In the genomic region with DNA sequence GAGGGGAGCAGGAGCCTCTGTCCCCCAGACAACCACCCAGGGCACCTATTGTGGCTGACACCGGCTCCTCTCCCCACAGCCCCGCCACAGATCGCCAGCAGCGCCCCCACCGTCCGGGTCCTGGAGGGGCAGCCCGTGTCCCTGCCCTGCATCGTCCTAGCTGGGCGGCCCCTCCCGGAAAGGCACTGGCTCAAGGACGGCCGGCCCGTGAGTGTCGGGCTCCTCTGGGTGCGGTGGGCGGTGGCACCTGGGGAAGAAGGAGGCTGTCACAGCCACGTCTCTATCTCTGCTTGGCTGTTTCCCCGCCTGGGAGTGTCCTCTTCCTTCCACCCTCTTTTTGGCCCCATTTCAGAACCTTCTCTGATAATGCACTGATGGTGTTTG, we compare ENCODE assay signal across 13 cellular contexts. TPM values are rescaled to one million over a fixed set of nuclear protein-coding genes. Genes with fewer than 3 reads are reported as not detected.
DNase-seq lines count a peak whose midpoint lies in the region; ATAC-seq and TF ChIP-seq lines count a peak whose summit lies in the region.
"Had no signal": no experiment of that assay in that cellular context is flagged by ENCODE, and none has a peak within 500 bp of the region (broad histone marks: within the 10 kb centered on the region; RNA-seq: fewer than 3 reads in every experiment).

No MANE protein-coding gene starts in this region.

- 27% methylated on average over 18 of the region's 18 CpGs for WGBS in right cardiac atrium

- no peaks in the 10 kb centered on the region for H3K27me3 ChIP-seq in right cardiac atrium (ENCODE audit: control insufficient read depth, insufficient read depth)

- H3K4me1 ChIP-seq in right cardiac atrium (ENCODE audit: control insufficient read depth, insufficient read depth, low read length): no peaks in the 10 kb centered on the region

- H3K27me3 Mint-ChIP-seq in WTC11 (ENCODE audit: low read depth): no peaks in the 10 kb centered on the region; the same call in 1 of the 2 replicates
- H3K27me3 Mint-ChIP-seq in stimulated activated memory B cell treated with anti-CD40 and anti-IgM and Interleukin-4, amounts not matched to agents 10 μg/mL and 1 μg/mL and 100 μg/mL, for 72 hours: peaks cover 84% of the 10 kb centered on the region

- no peak overlapping the region for H3K27ac ChIP-seq in right cardiac atrium (ENCODE audit: low read length)

- intact Hi-C loops in right cardiac atrium (cut with DNase I): loop anchor here in 1 of 4 donors (5.0 kb wide), 1 partner anchor 48 kb away; no protein-coding TSS in a partner anchor
- intact Hi-C loops in posterior vena cava (cut with DNase I): no loop called here

- no peaks in the 10 kb centered on the region; the same call in 1 of the 2 replicates for H3K36me3 Mint-ChIP-seq in WTC11
- no peaks in the 10 kb centered on the region for H3K36me3 Mint-ChIP-seq in stimulated activated memory B cell treated with anti-CD40 and anti-IgM and Interleukin-4, amounts not matched to agents 10 μg/mL and 1 μg/mL and 100 μg/mL, for 72 hours
- H3K36me3 Mint-ChIP-seq: naive thymus-derived CD8-positive, alpha-beta T cell had no signal

- peak; percentile 87 for ATAC-seq in WTC11
- ATAC-seq in right cardiac atrium: peak; percentile 74 to 87
- peak; percentile 14 for ATAC-seq in stimulated activated memory B cell treated with anti-CD40 and anti-IgM and Interleukin-4, amounts not matched to agents 10 μg/mL and 1 μg/mL and 100 μg/mL, for 72 hours
- ATAC-seq in GM19455 (IDR thresholded peaks at IDR 0.05; ENCODE audit: unreplicated experiment): no peak
- ATAC-seq: naive thymus-derived CD8-positive, alpha-beta T cell had no signal

- H3K9me3 Mint-ChIP-seq in WTC11: no peaks in the 10 kb centered on the region
- no peaks in the 10 kb centered on the region for H3K9me3 Mint-ChIP-seq in stimulated activated memory B cell treated with anti-CD40 and anti-IgM and Interleukin-4, amounts not matched to agents 10 μg/mL and 1 μg/mL and 100 μg/mL, for 72 hours

- CTCF ChIA-PET in WTC11 (lab: Charles Lee): interaction anchor here (1.0 to 2.3 kb wide), 6 partner anchors 15 to 78 kb away, joined by 3 to 7 read pairs (median 4); no protein-coding TSS in a partner anchor

- no peak overlapping the region for H3K4me3 Mint-ChIP-seq in WTC11
- no peak overlapping the region for H3K4me3 Mint-ChIP-seq in stimulated activated memory B cell treated with anti-CD40 and anti-IgM and Interleukin-4, amounts not matched to agents 10 μg/mL and 1 μg/mL and 100 μg/mL, for 72 hours
- H3K4me3 Mint-ChIP-seq: naive thymus-derived CD8-positive, alpha-beta T cell had no signal

- no peak overlapping the region for H3K27ac Mint-ChIP-seq in WTC11
- H3K27ac Mint-ChIP-seq in stimulated activated memory B cell treated with anti-CD40 and anti-IgM and Interleukin-4, amounts not matched to agents 10 μg/mL and 1 μg/mL and 100 μg/mL, for 72 hours: no peak overlapping the region
- H3K27ac Mint-ChIP-seq: naive thymus-derived CD8-positive, alpha-beta T cell had no signal

- no peak for TF ChIP-seq CTCF in WTC11 (IDR thresholded peaks at IDR 0.05)

- POLR2A ChIA-PET in WTC11 (lab: Charles Lee): no interaction called here

- H3K4me3 ChIP-seq in right cardiac atrium (ENCODE audit: low read length): no peak overlapping the region

- no peaks in the 10 kb centered on the region for H3K9me3 ChIP-seq in right cardiac atrium (ENCODE audit: control insufficient read depth, low read length)

- H3K4me1 Mint-ChIP-seq in WTC11: peaks cover 12% of the 10 kb centered on the region
- peaks cover 5% of the 10 kb centered on the region for H3K4me1 Mint-ChIP-seq in stimulated activated memory B cell treated with anti-CD40 and anti-IgM and Interleukin-4, amounts not matched to agents 10 μg/mL and 1 μg/mL and 100 μg/mL, for 72 hours

- DNase-seq in HT-29 (ENCODE audit: low spot score) (peak; percentile 11), WTC11 (ENCODE audit: low spot score) (peak; percentile 77), right cardiac atrium (peak; percentile 61 to 84 (median 76)), posterior vena cava (ENCODE audit: low spot score) (no peak)
- no peak for DNase-seq in effector CD8-positive, alpha-beta T cell (lab: John Stamatoyannopoulos, UW)
- DNase-seq: DMS53; naive thymus-derived CD8-positive, alpha-beta T cell; NCI-H1105; stimulated activated CD8-positive, alpha-beta memory T cell treated with anti-CD3 and anti-CD28 coated beads, Interleukin-4, amount 100 ng/mL, for 48 hours; T-helper 2 cell had no signal

TF ChIP-seq in WTC11, 78 proteins besides CTCF, POLR2A, EP300 and RAD21:
- TF ChIP-seq ZNF423 (CRISPR knock-in tag; IDR thresholded peaks at IDR 0.05) (no peak), FOXJ3 (CRISPR knock-in tag; IDR thresholded peaks at IDR 0.05; ENCODE audit: borderline replicate concordance) (no peak), FOXP1 (CRISPR knock-in tag; IDR thresholded peaks at IDR 0.05; ENCODE audit: borderline replicate concordance) (no peak)
- TF ChIP-seq, protein P1, sequence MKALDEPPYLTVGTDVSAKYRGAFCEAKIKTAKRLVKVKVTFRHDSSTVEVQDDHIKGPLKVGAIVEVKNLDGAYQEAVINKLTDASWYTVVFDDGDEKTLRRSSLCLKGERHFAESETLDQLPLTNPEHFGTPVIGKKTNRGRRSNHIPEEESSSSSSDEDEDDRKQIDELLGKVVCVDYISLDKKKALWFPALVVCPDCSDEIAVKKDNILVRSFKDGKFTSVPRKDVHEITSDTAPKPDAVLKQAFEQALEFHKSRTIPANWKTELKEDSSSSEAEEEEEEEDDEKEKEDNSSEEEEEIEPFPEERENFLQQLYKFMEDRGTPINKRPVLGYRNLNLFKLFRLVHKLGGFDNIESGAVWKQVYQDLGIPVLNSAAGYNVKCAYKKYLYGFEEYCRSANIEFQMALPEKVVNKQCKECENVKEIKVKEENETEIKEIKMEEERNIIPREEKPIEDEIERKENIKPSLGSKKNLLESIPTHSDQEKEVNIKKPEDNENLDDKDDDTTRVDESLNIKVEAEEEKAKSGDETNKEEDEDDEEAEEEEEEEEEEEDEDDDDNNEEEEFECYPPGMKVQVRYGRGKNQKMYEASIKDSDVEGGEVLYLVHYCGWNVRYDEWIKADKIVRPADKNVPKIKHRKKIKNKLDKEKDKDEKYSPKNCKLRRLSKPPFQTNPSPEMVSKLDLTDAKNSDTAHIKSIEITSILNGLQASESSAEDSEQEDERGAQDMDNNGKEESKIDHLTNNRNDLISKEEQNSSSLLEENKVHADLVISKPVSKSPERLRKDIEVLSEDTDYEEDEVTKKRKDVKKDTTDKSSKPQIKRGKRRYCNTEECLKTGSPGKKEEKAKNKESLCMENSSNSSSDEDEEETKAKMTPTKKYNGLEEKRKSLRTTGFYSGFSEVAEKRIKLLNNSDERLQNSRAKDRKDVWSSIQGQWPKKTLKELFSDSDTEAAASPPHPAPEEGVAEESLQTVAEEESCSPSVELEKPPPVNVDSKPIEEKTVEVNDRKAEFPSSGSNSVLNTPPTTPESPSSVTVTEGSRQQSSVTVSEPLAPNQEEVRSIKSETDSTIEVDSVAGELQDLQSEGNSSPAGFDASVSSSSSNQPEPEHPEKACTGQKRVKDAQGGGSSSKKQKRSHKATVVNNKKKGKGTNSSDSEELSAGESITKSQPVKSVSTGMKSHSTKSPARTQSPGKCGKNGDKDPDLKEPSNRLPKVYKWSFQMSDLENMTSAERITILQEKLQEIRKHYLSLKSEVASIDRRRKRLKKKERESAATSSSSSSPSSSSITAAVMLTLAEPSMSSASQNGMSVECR (CRISPR knock-in tag; IDR thresholded peaks at IDR 0.05; ENCODE audit: borderline replicate concordance): no peak
- TF ChIP-seq, protein P2, sequence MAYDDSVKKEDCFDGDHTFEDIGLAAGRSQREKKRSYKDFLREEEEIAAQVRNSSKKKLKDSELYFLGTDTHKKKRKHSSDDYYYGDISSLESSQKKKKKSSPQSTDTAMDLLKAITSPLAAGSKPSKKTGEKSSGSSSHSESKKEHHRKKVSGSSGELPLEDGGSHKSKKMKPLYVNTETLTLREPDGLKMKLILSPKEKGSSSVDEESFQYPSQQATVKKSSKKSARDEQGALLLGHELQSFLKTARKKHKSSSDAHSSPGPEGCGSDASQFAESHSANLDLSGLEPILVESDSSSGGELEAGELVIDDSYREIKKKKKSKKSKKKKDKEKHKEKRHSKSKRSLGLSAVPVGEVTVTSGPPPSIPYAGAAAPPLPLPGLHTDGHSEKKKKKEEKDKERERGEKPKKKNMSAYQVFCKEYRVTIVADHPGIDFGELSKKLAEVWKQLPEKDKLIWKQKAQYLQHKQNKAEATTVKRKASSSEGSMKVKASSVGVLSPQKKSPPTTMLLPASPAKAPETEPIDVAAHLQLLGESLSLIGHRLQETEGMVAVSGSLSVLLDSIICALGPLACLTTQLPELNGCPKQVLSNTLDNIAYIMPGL (CRISPR knock-in tag; IDR thresholded peaks at IDR 0.05): 0 out of 2 replicates have a peak, but pooled peaks have one; percentile 43

RNA-seq across cellular contexts. Expression of a gene that starts 55.1 kb away (rescaled TPM):
- under 0.01 TPM in 1 of 2 replicates, not detected in the other for total RNA-seq in HT-29 (2014; rRNA removed; shearing (Covaris generic))
- total RNA-seq in WTC11 (2021): 5.6 to 12.4 TPM (median 10.8 TPM) in 3 replicates
- total RNA-seq in right cardiac atrium: 1 to 10 TPM; 2.3 to 5.1 (median 3.9) TPM
- 6.1 TPM for polyA plus RNA-seq in right cardiac atrium
- total RNA-seq in posterior vena cava: 100 to 1,000 TPM in 1 of 2 donors, 10 to 100 TPM in 1; 98.8 to 224 TPM
- total RNA-seq: activated CD8-positive, alpha-beta memory T cell treated with anti-CD3 and anti-CD28 coated beads for 36 hours; naive thymus-derived CD8-positive, alpha-beta T cell had no signal
- polyA plus RNA-seq: naive thymus-derived CD8-positive, alpha-beta T cell had no signal

Comparison
In these comparisons a context has a peak if more than half of its experiments do, and no peak if none do; other contexts are left out.
1. DNase-seq: peak in HT-29 (single experiment), WTC11 (single experiment) and right cardiac atrium (3 of 3); none in posterior vena cava (single experiment) and effector CD8-positive, alpha-beta T cell (single experiment).